Comparison of ENCODE assay signal across 6 cellular contexts in genomic region chr19:1884719-1885334, GRCh38. TPM values are rescaled to one million over a fixed set of nuclear protein-coding genes. Genes with fewer than 3 reads are reported as not detected.
DNase-seq lines count a peak whose midpoint lies in the region; ATAC-seq and TF ChIP-seq lines count a peak whose summit lies in the region.

No MANE protein-coding gene starts in this region.

- CTCF ChIA-PET in Caco-2 (lab: Charles Lee): interaction anchor here (0.6 to 1.2 kb wide), 6 partner anchors 9 to 605 kb away, joined by 3 to 6 read pairs (median 4); no protein-coding TSS in a partner anchor

- no peak overlapping the region for H2BK12ac ChIP-seq in trophoblast cell (ENCODE audit: low read length)

- H3K79me2 ChIP-seq in trophoblast cell (ENCODE audit: control insufficient read depth, insufficient read depth, low read length, poor library complexity): peaks cover 31% of the 10 kb centered on the region

- peak overlapping the region; percentile 93 for H3K9ac ChIP-seq in trophoblast cell (ENCODE audit: low read length)

- BruUV-seq in Caco-2 (replicated peaks; lab: Mats Ljungman, UMichigan): no TSS peak

- WGBS in trophoblast cell (ENCODE audit: extremely low coverage, insufficient coverage, insufficient read length): no CpG with 5 or more reads among the region's 56 CpGs

- no peak overlapping the region for H3K23ac ChIP-seq in trophoblast cell (ENCODE audit: low read length)

- H3K4me1 Mint-ChIP-seq in Caco-2 (ENCODE audit: low read depth, unreplicated experiment): peaks cover 26% of the 10 kb centered on the region
- H3K4me1 Mint-ChIP-seq in dendritic cell treated with granulocyte-macrophage colony-stimulating factor and Interleukin-4, amounts not matched to agents 40 ng/mL and 50 ng/mL, for 4 days (ENCODE audit: low read depth): peaks cover 50% of the 10 kb centered on the region

- H3K27me3 ChIP-seq in Caco-2 (replicated peaks; ENCODE audit: control insufficient read depth, insufficient read depth, low read length) (no peaks in the 10 kb centered on the region), trophoblast cell (ENCODE audit: insufficient read depth, low read length) (no peaks in the 10 kb centered on the region)

- H3K27ac Mint-ChIP-seq in Caco-2 (ENCODE audit: unreplicated experiment): peak overlapping the region; percentile 89
- H3K27ac Mint-ChIP-seq in dendritic cell treated with granulocyte-macrophage colony-stimulating factor and Interleukin-4, amounts not matched to agents 40 ng/mL and 50 ng/mL, for 4 days: peak overlapping the region; percentile 84

- POLR2A ChIA-PET in Caco-2 (lab: Charles Lee): interaction anchor here (0.6 to 1.3 kb wide), 4 partner anchors 9 to 340 kb away, joined by 4 to 12 read pairs (median 7); no protein-coding TSS in a partner anchor

- H3K4me1 ChIP-seq in Caco-2 (peaks cover 27% of the 10 kb centered on the region), trophoblast cell (ENCODE audit: control insufficient read depth in 1 of 2, insufficient read depth in 2 of 2, low read length in 2 of 2) (peaks cover 29 to 38% of the 10 kb centered on the region in 2 experiments)

- peak overlapping the region; percentile 60 for H3K14ac ChIP-seq in trophoblast cell (ENCODE audit: low read length)

- H4K91ac ChIP-seq in trophoblast cell (ENCODE audit: low read depth, low read length): peak overlapping the region; percentile 72

- ATAC-seq in HG03442 (IDR thresholded peaks at IDR 0.05; ENCODE audit: unreplicated experiment): peak; percentile 10

- peak overlapping the region; percentile 49 for H3K4ac ChIP-seq in trophoblast cell (ENCODE audit: low read depth, low read length)

- H3K18ac ChIP-seq in trophoblast cell (ENCODE audit: low read length): peak overlapping the region; percentile 28

- peak overlapping the region; percentile 8 for H2BK120ac ChIP-seq in trophoblast cell (ENCODE audit: insufficient read depth, low read length, poor library complexity)

- no peaks in the 10 kb centered on the region for H3K9me3 ChIP-seq in Caco-2
- peaks cover 4% of the 10 kb centered on the region for H3K9me3 ChIP-seq in trophoblast cell (ENCODE audit: insufficient read depth, low read depth, low read length)

- H3K27ac ChIP-seq in trophoblast cell (ENCODE audit: low read depth, low read length): peak overlapping the region; percentile 13

- DNase-seq in Caco-2 (no peak), trophoblast cell (no peak), middle frontal gyrus (ENCODE audit: extremely low spot score, low spot score) (no peak)
- DNase-seq in effector CD8-positive, alpha-beta T cell (lab: John Stamatoyannopoulos, UW): no peak

- H3K4me2 ChIP-seq in trophoblast cell (ENCODE audit: low read length): peak overlapping the region; percentile 99

- intact Hi-C loops in Caco-2 (cut with micrococcal nuclease; ENCODE audit: unreplicated experiment): no loop called here
- intact Hi-C loops in dendritic cell treated with granulocyte-macrophage colony-stimulating factor and Interleukin-4, amounts not matched to agents 40 ng/mL and 50 ng/mL, for 4 days (cut with micrococcal nuclease): loop anchor here (10.0 kb wide), 1 partner anchor 130 kb away; the partner anchor contains the start of gene BTBD2

- H3K4me3 Mint-ChIP-seq in Caco-2 (ENCODE audit: unreplicated experiment): peak overlapping the region; percentile 91
- peak overlapping the region; percentile 92 for H3K4me3 Mint-ChIP-seq in dendritic cell treated with granulocyte-macrophage colony-stimulating factor and Interleukin-4, amounts not matched to agents 40 ng/mL and 50 ng/mL, for 4 days

- peak overlapping the region; percentile 1 for H2BK5ac ChIP-seq in trophoblast cell (ENCODE audit: low read depth, low read length, poor library complexity)

- H3K4me3 ChIP-seq in Caco-2 (ENCODE audit: low read depth, low read length): peak overlapping the region; percentile 94
- peak overlapping the region; percentile 96 for H3K4me3 ChIP-seq in trophoblast cell (ENCODE audit: low read depth, low read length)

- no peak for TF ChIP-seq CTCF in Caco-2 (IDR thresholded peaks at IDR 0.05; ENCODE audit: insufficient read depth in 1 of 2, low read depth in 1 of 2, low read length in 1 of 2, severe bottlenecking in 1 of 2, unreplicated experiment in 1 of 2)

- no peaks in the 10 kb centered on the region for H3K9me3 Mint-ChIP-seq in Caco-2 (ENCODE audit: unreplicated experiment)
- no peaks in the 10 kb centered on the region for H3K9me3 Mint-ChIP-seq in dendritic cell treated with granulocyte-macrophage colony-stimulating factor and Interleukin-4, amounts not matched to agents 40 ng/mL and 50 ng/mL, for 4 days

- H2AK5ac ChIP-seq in trophoblast cell (ENCODE audit: low read length): peak overlapping the region; percentile 67

- no peak overlapping the region for H2AFZ ChIP-seq in trophoblast cell (ENCODE audit: insufficient read depth, low read length, poor library complexity)

- H3K79me1 ChIP-seq in trophoblast cell (ENCODE audit: low read length): peaks cover 12% of the 10 kb centered on the region

- H3K36me3 Mint-ChIP-seq in Caco-2 (ENCODE audit: insufficient read depth, unreplicated experiment): peaks cover 16% of the 10 kb centered on the region
- peaks cover 47% of the 10 kb centered on the region for H3K36me3 Mint-ChIP-seq in dendritic cell treated with granulocyte-macrophage colony-stimulating factor and Interleukin-4, amounts not matched to agents 40 ng/mL and 50 ng/mL, for 4 days (ENCODE audit: low read depth)

- H3K27me3 Mint-ChIP-seq in Caco-2 (ENCODE audit: insufficient read depth, unreplicated experiment): no peaks in the 10 kb centered on the region
- H3K27me3 Mint-ChIP-seq in dendritic cell treated with granulocyte-macrophage colony-stimulating factor and Interleukin-4, amounts not matched to agents 40 ng/mL and 50 ng/mL, for 4 days: no peaks in the 10 kb centered on the region

- peak overlapping the region; percentile 20 for H4K8ac ChIP-seq in trophoblast cell (ENCODE audit: low read depth, low read length)

- H4K12ac ChIP-seq in trophoblast cell (ENCODE audit: low read depth, low read length): no peak overlapping the region

- H3K36me3 ChIP-seq in Caco-2 (ENCODE audit: control insufficient read depth, insufficient read depth, low read length) (no peaks in the 10 kb centered on the region), trophoblast cell (ENCODE audit: control insufficient read depth in 1 of 2, insufficient read depth in 2 of 2, low read length in 2 of 2) (peaks cover 17 to 19% of the 10 kb centered on the region in 2 experiments)

RNA-seq across cellular contexts. Expression of gene ABHD17A, which starts 0.5 kb away (rescaled TPM):
- total RNA-seq in Caco-2 (2022): 47.7 and 51.8 TPM in 2 replicates
- polyA plus RNA-seq in trophoblast cell (2013): 55.3 and 58.0 TPM in 2 replicates

RNA-seq across cellular contexts. Expression of gene ADAT3, which starts 20.4 kb away (rescaled TPM):
- 12.6 and 14.0 TPM in 2 replicates for total RNA-seq in Caco-2 (2022)
- 10.9 and 12.1 TPM in 2 replicates for polyA plus RNA-seq in trophoblast cell (2013)

RNA-seq across cellular contexts. Expression of gene SCAMP4, which starts 20.4 kb away (rescaled TPM):
- 78.3 and 84.1 TPM in 2 replicates for total RNA-seq in Caco-2 (2022)
- polyA plus RNA-seq in trophoblast cell (2013): 70.2 and 70.3 TPM in 2 replicates

RNA-seq across cellular contexts. Expression of gene KLF16, which starts 21.4 kb away (rescaled TPM):
- 26.5 and 26.8 TPM in 2 replicates for total RNA-seq in Caco-2 (2022)
- polyA plus RNA-seq in trophoblast cell (2013): 18.5 and 21.1 TPM in 2 replicates

RNA-seq across cellular contexts. Expression of gene REXO1, which starts 36.5 kb away (rescaled TPM):
- total RNA-seq in Caco-2 (2022): 43.0 and 46.6 TPM in 2 replicates
- polyA plus RNA-seq in trophoblast cell (2013): 24.5 and 26.8 TPM in 2 replicates
